In genomic region chr9:128233817-128234406, GRCh38 we compare ENCODE assay signal across 22 cellular contexts. TPM values are rescaled to one million over a fixed set of nuclear protein-coding genes. Genes with fewer than 3 reads are reported as not detected.
A peak's percentile ranks its signal among the peaks of the same experiment; 100 is the strongest.
DNase-seq lines count a peak whose midpoint lies in the region; ATAC-seq, FAIRE-seq and TF ChIP-seq lines count a peak whose summit lies in the region.
"Had no signal": no experiment of that assay in that cellular context is flagged by ENCODE, and none has a peak within 500 bp of the region (broad histone marks: within the 10 kb centered on the region; RNA-seq: fewer than 3 reads in every experiment).

No MANE protein-coding gene starts in this region.

- dilution Hi-C loops in IMR-90 (cut with HindIII; ENCODE audit: low sequenced_read_pairs, unreplicated experiment): no loop called here

- no peak for TF ChIP-seq RAD21 in IMR-90 (IDR thresholded peaks at IDR 0.05; ENCODE audit: low read length)
- TF ChIP-seq RAD21 in HepG2 (CRISPR knock-in tag; IDR thresholded peaks at IDR 0.05): no peak

- H2BK5ac ChIP-seq in IMR-90 (ENCODE audit: low read depth, low read length, poor library complexity, severe bottlenecking): no peak overlapping the region

- H4K20me1 ChIP-seq in BLaER1 treated with 17β-estradiol and CSF1 and Interleukin-3, amounts not matched to agents 10 nM and 100 nM: no peaks in the 10 kb centered on the region
- H4K20me1 ChIP-seq in IMR-90 (ENCODE audit: insufficient read depth, low read length) (no peaks in the 10 kb centered on the region), HepG2 (ENCODE audit: insufficient read depth, low read length) (no peaks in the 10 kb centered on the region)

- no peak for FAIRE-seq in HepG2 (lab: Jason Lieb, UNC)
- FAIRE-seq: D721Med, G401.6, GM12878, H54 had no signal

- H3K79me1 ChIP-seq in IMR-90 (ENCODE audit: low read depth in 1 of 2, low read length in 2 of 2): no peaks in the 10 kb centered on the region

- no peaks in the 10 kb centered on the region for H3K9me3 Mint-ChIP-seq in stimulated activated naive B cell treated with anti-CD40 and anti-IgM and Interleukin-4, amounts not matched to agents 10 μg/mL and 1 μg/mL and 100 μg/mL, for 72 hours
- H3K9me3 Mint-ChIP-seq: CD4-positive, CD25-positive, alpha-beta regulatory T cell had no signal

- H3K27ac Mint-ChIP-seq in stimulated activated naive B cell treated with anti-CD40 and anti-IgM and Interleukin-4, amounts not matched to agents 10 μg/mL and 1 μg/mL and 100 μg/mL, for 72 hours: no peak overlapping the region
- H3K27ac Mint-ChIP-seq: B cell; CD4-positive, CD25-positive, alpha-beta regulatory T cell had no signal

- no peak overlapping the region for H2BK120ac ChIP-seq in IMR-90 (ENCODE audit: low read depth, low read length)

- no peak overlapping the region for H3K56ac ChIP-seq in IMR-90 (ENCODE audit: extremely low read depth, insufficient read depth, low read length)

- peak overlapping the region in 10 of 11 experiments; percentile 33 to 64 (median 52); a peak in 19 of 22 replicates for H3K4me2 ChIP-seq in BLaER1 treated with 17β-estradiol and CSF1 and Interleukin-3, amounts not matched to agents 10 nM and 100 nM
- no peak overlapping the region for H3K4me2 ChIP-seq in IMR-90 (ENCODE audit: low read depth, low read length)
- H3K4me2 ChIP-seq in HepG2 (ENCODE audit: low read depth, low read length): no peak overlapping the region

- H3K14ac ChIP-seq in IMR-90 (replicated peaks; ENCODE audit: low read depth, low read length): no peak overlapping the region

- TF ChIP-seq POLR2A in IMR-90 (IDR thresholded peaks at IDR 0.05; ENCODE audit: low read depth, low read length) (no peak), HepG2 (IDR thresholded peaks at IDR 0.05; ENCODE audit: insufficient read depth in 1 of 2, low read depth in 2 of 2, low read length in 2 of 2) (no peak), suprapubic skin (IDR thresholded peaks at IDR 0.05) (no peak)

- no peak overlapping the region for H2BK15ac ChIP-seq in IMR-90 (ENCODE audit: low read depth, low read length)

- H3K27ac ChIP-seq in BLaER1 treated with 17β-estradiol and CSF1 and Interleukin-3, amounts not matched to agents 10 nM and 100 nM: no peak overlapping the region; a peak in 1 of 22 replicates
- H3K27ac ChIP-seq in IMR-90 (ENCODE audit: insufficient read depth, low read length) (no peak overlapping the region), HepG2 (ENCODE audit: extremely low read length, insufficient read depth, low read length) (no peak overlapping the region), suprapubic skin (peak overlapping the region; percentile 66)

- no peaks in the 10 kb centered on the region for H3K36me3 Mint-ChIP-seq in stimulated activated naive B cell treated with anti-CD40 and anti-IgM and Interleukin-4, amounts not matched to agents 10 μg/mL and 1 μg/mL and 100 μg/mL, for 72 hours
- H3K36me3 Mint-ChIP-seq: CD4-positive, CD25-positive, alpha-beta regulatory T cell had no signal

- no peak overlapping the region for H3K4ac ChIP-seq in IMR-90 (ENCODE audit: low read depth, low read length)

- H3K9me3 ChIP-seq in BLaER1 treated with 17β-estradiol and CSF1 and Interleukin-3, amounts not matched to agents 10 nM and 100 nM (replicated peaks in 1 of 11): no peaks in the 10 kb centered on the region
- H3K9me3 ChIP-seq in IMR-90 (ENCODE audit: control insufficient read depth, insufficient read depth, low read length) (no peaks in the 10 kb centered on the region), HepG2 (ENCODE audit: low read length) (no peaks in the 10 kb centered on the region), suprapubic skin (no peaks in the 10 kb centered on the region)
- H3K9me3 ChIP-seq: MG63 had no signal

- H3K4me3 Mint-ChIP-seq in stimulated activated naive B cell treated with anti-CD40 and anti-IgM and Interleukin-4, amounts not matched to agents 10 μg/mL and 1 μg/mL and 100 μg/mL, for 72 hours: no peak overlapping the region
- H3K4me3 Mint-ChIP-seq: B cell; CD4-positive, CD25-positive, alpha-beta regulatory T cell had no signal

- POLR2A ChIA-PET in IMR-90 (lab: Charles Lee; ENCODE audit: unreplicated experiment): no interaction called here
- POLR2A ChIA-PET in HepG2 (lab: Yijun Ruan, JAX): no interaction called here

- DNase-seq in IMR-90: no peak
- DNase-seq in HepG2 (ENCODE audit: low spot score): no peak
- DNase-seq in suprapubic skin (ENCODE audit: low spot score in 2 of 2): no peak
- DNase-seq in NCI-H1417 (lab: John Stamatoyannopoulos, UW): no peak
- no peak for DNase-seq in NCI-H1417 treated with DMSO at 0.1 percent for 48 hours (lab: John Stamatoyannopoulos, UW)
- DNase-seq in stimulated activated naive B cell treated with anti-CD40 and anti-IgM and Interleukin-4, amounts not matched to agents 10 μg/mL and 1 μg/mL and 100 μg/mL, for 72 hours: no peak
- no peak for DNase-seq in activated T-cell treated with anti-CD3 and anti-CD28 coated beads, Interleukin-2, amount 50 U/mL, for 1 hour
- DNase-seq: CD4-positive, CD25-positive, alpha-beta regulatory T cell; KG1; MG63; NCI-H1105 treated with DMSO at 0.1 percent for 48 hours; NCI-H1694; NCI-H2029 treated with DMSO at 0.1 percent for 48 hours; NCI-H69; RPMI8226; SHP77 treated with DMSO at 0.1 percent for 48 hours had no signal

- peaks cover 0 to 17% (median 14%) of the 10 kb centered on the region in 10 experiments; a peak in 17 of 20 replicates for H3K4me1 ChIP-seq in BLaER1 treated with 17β-estradiol and CSF1 and Interleukin-3, amounts not matched to agents 10 nM and 100 nM
- no peaks in the 10 kb centered on the region for H3K4me1 ChIP-seq in IMR-90 (ENCODE audit: control insufficient read depth, insufficient read depth, low read length)
- no peaks in the 10 kb centered on the region for H3K4me1 ChIP-seq in HepG2 (ENCODE audit: insufficient read depth, low read length)
- peaks cover 6% of the 10 kb centered on the region for H3K4me1 ChIP-seq in suprapubic skin

- in situ Hi-C loops in IMR-90 (cut with MboI; ENCODE audit: low sequenced_read_pairs): no loop called here
- in situ Hi-C loops in HepG2 (cut with HindIII; ENCODE audit: extremely low pct_ligation_motif_present, low pct_unique_long_range_greater_than_20kb): no loop called here

- H4K5ac ChIP-seq in IMR-90 (ENCODE audit: low read depth, low read length): no peak overlapping the region

- H3K9me1 ChIP-seq in IMR-90 (ENCODE audit: insufficient read depth, low read length): no peaks in the 10 kb centered on the region

- TF ChIP-seq CTCF in IMR-90 (conservative IDR thresholded peaks at IDR 0.05; ENCODE audit: low read depth, low read length) (no peak), HepG2 (CRISPR knock-in tag; IDR thresholded peaks at IDR 0.05) (no peak), suprapubic skin (IDR thresholded peaks at IDR 0.05) (no peak)

- BruUV-seq in IMR-90 (replicated peaks; lab: Mats Ljungman, UMichigan) (no TSS peak), HepG2 (replicated peaks; lab: Mats Ljungman, UMichigan) (no TSS peak)

- no peak overlapping the region for H2AFZ ChIP-seq in IMR-90 (replicated peaks; ENCODE audit: low read length, poor library complexity)
- no peak overlapping the region for H2AFZ ChIP-seq in HepG2 (ENCODE audit: low read length)

- peaks cover 5 to 7% of the 10 kb centered on the region in 2 donors for H3K27me3 Mint-ChIP-seq in stimulated activated naive B cell treated with anti-CD40 and anti-IgM and Interleukin-4, amounts not matched to agents 10 μg/mL and 1 μg/mL and 100 μg/mL, for 72 hours

- intact Hi-C loops in IMR-90 (cut with micrococcal nuclease) (no loop called here), HepG2 (cut with micrococcal nuclease; ENCODE audit: unreplicated experiment) (no loop called here)

- CTCF ChIA-PET in IMR-90 (lab: Yijun Ruan, JAX): no interaction called here
- CTCF ChIA-PET in HepG2 (lab: Yijun Ruan, JAX; ENCODE audit: low intra/inter-chr PET ratio, low total read pairs): no interaction called here

- TF ChIP-seq EP300 in HepG2 (IDR thresholded peaks at IDR 0.05; ENCODE audit: low read depth in 2 of 2, low read length in 2 of 2) (no peak), HepG2 (CRISPR knock-in tag; IDR thresholded peaks at IDR 0.05; ENCODE audit: borderline replicate concordance) (no peak), suprapubic skin (IDR thresholded peaks at IDR 0.05) (no peak)

- H3K4me1 Mint-ChIP-seq in stimulated activated naive B cell treated with anti-CD40 and anti-IgM and Interleukin-4, amounts not matched to agents 10 μg/mL and 1 μg/mL and 100 μg/mL, for 72 hours: no peaks in the 10 kb centered on the region
- H3K4me1 Mint-ChIP-seq: B cell; CD4-positive, CD25-positive, alpha-beta regulatory T cell had no signal

- no peak overlapping the region for H2AK5ac ChIP-seq in IMR-90 (ENCODE audit: low read depth, low read length)

- H3K23ac ChIP-seq in IMR-90 (ENCODE audit: low read depth, low read length): no peak overlapping the region

- no peak overlapping the region for H4K8ac ChIP-seq in IMR-90 (ENCODE audit: low read depth in 2 of 2, low read length in 2 of 2)

- ATAC-seq in IMR-90 (ENCODE audit: low read depth): no peak
- ATAC-seq in HepG2: peak; percentile 30; the same call in 2 of the 3 replicates
- ATAC-seq in stimulated activated naive B cell treated with anti-CD40 and anti-IgM and Interleukin-4, amounts not matched to agents 10 μg/mL and 1 μg/mL and 100 μg/mL, for 72 hours (replicated peaks): no peak
- ATAC-seq: GM12878 had no signal

- H4K91ac ChIP-seq in IMR-90 (ENCODE audit: insufficient read depth, low read depth, low read length): no peak overlapping the region

- no peak overlapping the region for H3K18ac ChIP-seq in IMR-90 (ENCODE audit: low read depth, low read length)

- no peak overlapping the region for H2BK20ac ChIP-seq in IMR-90 (ENCODE audit: low read depth, low read length)

- no peaks in the 10 kb centered on the region for H3K27me3 ChIP-seq in BLaER1 treated with 17β-estradiol and CSF1 and Interleukin-3, amounts not matched to agents 10 nM and 100 nM
- H3K27me3 ChIP-seq in IMR-90 (ENCODE audit: control insufficient read depth, insufficient read depth, low read length) (no peaks in the 10 kb centered on the region), HepG2 (ENCODE audit: control insufficient read depth in 1 of 2, insufficient read depth in 2 of 2, low read length in 2 of 2) (peaks cover 5 to 30% of the 10 kb centered on the region in 2 experiments; a peak in 3 of 5 replicates), suprapubic skin (no peaks in the 10 kb centered on the region)
- H3K27me3 ChIP-seq: MG63 had no signal

- WGBS in IMR-90 (ENCODE audit: extremely low coverage in 2 of 2, insufficient read length in 1 of 2), 2 experiments: 92% methylated on average over 20 of the region's 28 CpGs; no CpG with 5 or more reads in 1 of the 2 experiments
- WGBS in HepG2 (ENCODE audit: low lambda C conversion rate): 62% methylated on average over 22 of the region's 28 CpGs
- 89% methylated on average over 27 of the region's 28 CpGs for WGBS in suprapubic skin

- no peaks in the 10 kb centered on the region for H3K36me3 ChIP-seq in BLaER1 treated with 17β-estradiol and CSF1 and Interleukin-3, amounts not matched to agents 10 nM and 100 nM
- H3K36me3 ChIP-seq in IMR-90 (ENCODE audit: control insufficient read depth, insufficient read depth, low read length) (no peaks in the 10 kb centered on the region), HepG2 (replicated peaks in 1 of 2; ENCODE audit: control insufficient read depth in 1 of 2, insufficient read depth in 2 of 2, low read length in 2 of 2) (no peaks in the 10 kb centered on the region), suprapubic skin (no peaks in the 10 kb centered on the region)
- H3K36me3 ChIP-seq: MG63 had no signal

- H3K9ac ChIP-seq in BLaER1 treated with 17β-estradiol and CSF1 and Interleukin-3, amounts not matched to agents 10 nM and 100 nM: no peak overlapping the region
- H3K9ac ChIP-seq in IMR-90 (ENCODE audit: low read depth, low read length): no peak overlapping the region
- no peak overlapping the region for H3K9ac ChIP-seq in HepG2 (ENCODE audit: insufficient read depth, low read depth, low read length)

- no peaks in the 10 kb centered on the region for H3K79me2 ChIP-seq in HepG2 (ENCODE audit: insufficient read depth, low read length)

- no peak overlapping the region for H3K4me3 ChIP-seq in BLaER1 treated with 17β-estradiol and CSF1 and Interleukin-3, amounts not matched to agents 10 nM and 100 nM
- H3K4me3 ChIP-seq in IMR-90 (ENCODE audit: insufficient read depth, low read depth, low read length) (no peak overlapping the region), HepG2 (replicated peaks in 1 of 3; ENCODE audit: insufficient read depth in 1 of 3, low read depth in 2 of 3, low read length in 3 of 3) (no peak overlapping the region), suprapubic skin (no peak overlapping the region)
- H3K4me3 ChIP-seq: GM12878, MG63 had no signal

- H2AK9ac ChIP-seq in IMR-90 (replicated peaks; ENCODE audit: low read depth, low read length, poor library complexity): peak overlapping the region; percentile 28

RNA-seq across cellular contexts. Expression of gene DNM1, which starts 30.7 kb away (rescaled TPM):
- total RNA-seq in IMR-90 (2012; rRNA removed): 11.4 and 13.6 TPM in 2 replicates
- polyA plus RNA-seq in IMR-90 (2012; rRNA removed): 17.7 and 19.3 TPM in 2 replicates
- polyA plus RNA-seq in IMR-90 (2012; cell fraction: cytosol; rRNA removed): 7.8 and 11.0 TPM in 2 replicates
- 110 and 165 TPM in 2 replicates for polyA plus RNA-seq in IMR-90 (2012; cell fraction: nucleus; rRNA removed; ENCODE audit: low replicate concordance)
- total RNA-seq in HepG2 (2016; rRNA removed; fragmentation: Illumina TruSeq; extraction: Trizol): 0.13 and 0.15 TPM in 2 replicates
- 0.10 TPM in 1 of 2 replicates, not detected in the other for total RNA-seq in HepG2 (2016; cell fraction: cytosol; rRNA removed; fragmentation: Illumina TruSeq; extraction: Trizol; ENCODE audit: low read depth)
- 0.15 TPM in 1 of 2 replicates, not detected in the other for total RNA-seq in HepG2 (2016; cell fraction: insoluble cytoplasmic fraction; rRNA removed; fragmentation: Illumina TruSeq; extraction: Trizol)
- 0.21 TPM in 1 of 2 replicates, not detected in the other for total RNA-seq in HepG2 (2016; cell fraction: membrane; rRNA removed; fragmentation: Illumina TruSeq; extraction: Trizol)
- 0.22 and 0.38 TPM in 2 replicates for total RNA-seq in HepG2 (2016; cell fraction: nucleus; rRNA removed; fragmentation: Illumina TruSeq; extraction: Trizol)
- polyA plus RNA-seq in HepG2 (2011; rRNA removed): 0.58 and 0.91 TPM in 2 replicates
- 0.10 and 0.23 TPM in 2 replicates for polyA plus RNA-seq in HepG2 (2011; cell fraction: cytosol; rRNA removed)
- polyA plus RNA-seq in HepG2 (2011; cell fraction: nucleus; rRNA removed): 5.5 and 6.4 TPM in 2 replicates
- polyA plus RNA-seq in HepG2 (2012): 1.1 and 1.8 TPM in 2 replicates
- 0.06 and 2.2 TPM in 2 replicates for polyA plus RNA-seq in HepG2 (2016; cell fraction: cytosol; fragmentation: Illumina TruSeq; extraction: Trizol; ENCODE audit: low read depth)
- polyA plus RNA-seq in HepG2 (2016; cell fraction: insoluble cytoplasmic fraction; fragmentation: Illumina TruSeq; extraction: Trizol; ENCODE audit: low read depth): 0.17 and 0.45 TPM in 2 replicates
- 0.13 TPM in 1 of 2 replicates, not detected in the other for polyA plus RNA-seq in HepG2 (2016; cell fraction: membrane; fragmentation: Illumina TruSeq; extraction: Trizol; ENCODE audit: low read depth)
- polyA plus RNA-seq in HepG2 (2016; cell fraction: nucleus; fragmentation: Illumina TruSeq; extraction: Trizol; ENCODE audit: insufficient read depth, low read depth): 0.47 and 1.9 TPM in 2 replicates
- polyA minus RNA-seq in HepG2 (2011; rRNA and poly(A)+ RNA removed; ENCODE audit: low replicate concordance): 2.0 and 4.0 TPM in 2 replicates
- 0.69 TPM in 1 of 2 replicates, not detected in the other for polyA minus RNA-seq in HepG2 (2011; cell fraction: cytosol; rRNA and poly(A)+ RNA removed)
- 5.0 and 6.2 TPM in 2 replicates for polyA minus RNA-seq in HepG2 (2011; cell fraction: nucleus; rRNA and poly(A)+ RNA removed)
- total RNA-seq in suprapubic skin: 10 to 100 TPM in 2 of 4 donors, 1 to 10 TPM in 2; 4.3 to 18.9 (median 10.1) TPM
- polyA plus RNA-seq: CD4-positive, CD25-positive, alpha-beta regulatory T cell had no signal

RNA-seq across cellular contexts. Expression of gene GOLGA2, which starts 41.9 kb away (rescaled TPM):
- total RNA-seq in IMR-90 (2012; rRNA removed) (118 TPM in 2 replicates), HepG2 (2016; rRNA removed; fragmentation: Illumina TruSeq; extraction: Trizol) (35.4 and 45.8 TPM in 2 replicates), suprapubic skin (100 to 1,000 TPM in 2 of 4 donors, 10 to 100 TPM in 2; 83.5 to 131 (median 99.0) TPM)
- polyA plus RNA-seq in IMR-90 (2012; rRNA removed) (124 and 146 TPM in 2 replicates), HepG2 (2011; rRNA removed) (43.0 and 45.3 TPM in 2 replicates)
- polyA plus RNA-seq in IMR-90 (2012; cell fraction: cytosol; rRNA removed): 69.6 and 69.8 TPM in 2 replicates
- polyA plus RNA-seq in IMR-90 (2012; cell fraction: nucleus; rRNA removed; ENCODE audit: low replicate concordance): 168 and 324 TPM in 2 replicates
- 6.4 and 8.4 TPM in 2 replicates for total RNA-seq in HepG2 (2016; cell fraction: cytosol; rRNA removed; fragmentation: Illumina TruSeq; extraction: Trizol; ENCODE audit: low read depth)
- total RNA-seq in HepG2 (2016; cell fraction: insoluble cytoplasmic fraction; rRNA removed; fragmentation: Illumina TruSeq; extraction: Trizol): 31.1 and 49.9 TPM in 2 replicates
- 10.9 and 13.1 TPM in 2 replicates for total RNA-seq in HepG2 (2016; cell fraction: membrane; rRNA removed; fragmentation: Illumina TruSeq; extraction: Trizol)
- 42.8 and 46.0 TPM in 2 replicates for total RNA-seq in HepG2 (2016; cell fraction: nucleus; rRNA removed; fragmentation: Illumina TruSeq; extraction: Trizol)
- polyA plus RNA-seq in HepG2 (2011; cell fraction: cytosol; rRNA removed): 21.2 and 23.8 TPM in 2 replicates
- 61.8 and 75.6 TPM in 2 replicates for polyA plus RNA-seq in HepG2 (2011; cell fraction: nucleus; rRNA removed)
- polyA plus RNA-seq in HepG2 (2012): 38.1 and 47.2 TPM in 2 replicates
- polyA plus RNA-seq in HepG2 (2016; cell fraction: cytosol; fragmentation: Illumina TruSeq; extraction: Trizol; ENCODE audit: low read depth): 2.0 and 2.7 TPM in 2 replicates
- polyA plus RNA-seq in HepG2 (2016; cell fraction: insoluble cytoplasmic fraction; fragmentation: Illumina TruSeq; extraction: Trizol; ENCODE audit: low read depth): 30.5 and 39.7 TPM in 2 replicates
- polyA plus RNA-seq in HepG2 (2016; cell fraction: membrane; fragmentation: Illumina TruSeq; extraction: Trizol; ENCODE audit: low read depth): 4.6 and 5.4 TPM in 2 replicates
- 113 and 115 TPM in 2 replicates for polyA plus RNA-seq in HepG2 (2016; cell fraction: nucleus; fragmentation: Illumina TruSeq; extraction: Trizol; ENCODE audit: insufficient read depth, low read depth)
- 35.4 and 37.7 TPM in 2 replicates for polyA minus RNA-seq in HepG2 (2011; rRNA and poly(A)+ RNA removed; ENCODE audit: low replicate concordance)
- polyA minus RNA-seq in HepG2 (2011; cell fraction: cytosol; rRNA and poly(A)+ RNA removed): 20.2 and 23.6 TPM in 2 replicates
- 62.4 and 64.2 TPM in 2 replicates for polyA minus RNA-seq in HepG2 (2011; cell fraction: nucleus; rRNA and poly(A)+ RNA removed)

RNA-seq across cellular contexts. Expression of gene SWI5, which starts 42.2 kb away (rescaled TPM):
- 37.5 and 38.9 TPM in 2 replicates for total RNA-seq in IMR-90 (2012; rRNA removed)
- polyA plus RNA-seq in IMR-90 (2012; rRNA removed): 93.5 and 99.7 TPM in 2 replicates
- polyA plus RNA-seq in IMR-90 (2012; cell fraction: cytosol; rRNA removed): 67.9 and 73.4 TPM in 2 replicates
- 21.7 and 25.2 TPM in 2 replicates for polyA plus RNA-seq in IMR-90 (2012; cell fraction: nucleus; rRNA removed; ENCODE audit: low replicate concordance)
- total RNA-seq in HepG2 (2016; rRNA removed; fragmentation: Illumina TruSeq; extraction: Trizol): 39.2 and 46.5 TPM in 2 replicates
- 10.4 and 11.6 TPM in 2 replicates for total RNA-seq in HepG2 (2016; cell fraction: cytosol; rRNA removed; fragmentation: Illumina TruSeq; extraction: Trizol; ENCODE audit: low read depth)
- 42.5 and 47.8 TPM in 2 replicates for total RNA-seq in HepG2 (2016; cell fraction: insoluble cytoplasmic fraction; rRNA removed; fragmentation: Illumina TruSeq; extraction: Trizol)
- total RNA-seq in HepG2 (2016; cell fraction: membrane; rRNA removed; fragmentation: Illumina TruSeq; extraction: Trizol): 25.1 and 25.9 TPM in 2 replicates
- total RNA-seq in HepG2 (2016; cell fraction: nucleus; rRNA removed; fragmentation: Illumina TruSeq; extraction: Trizol): 15.1 and 18.1 TPM in 2 replicates
- 41.0 and 48.7 TPM in 2 replicates for polyA plus RNA-seq in HepG2 (2011; rRNA removed)
- 45.9 and 57.9 TPM in 2 replicates for polyA plus RNA-seq in HepG2 (2011; cell fraction: cytosol; rRNA removed)
- polyA plus RNA-seq in HepG2 (2011; cell fraction: nucleus; rRNA removed): 18.6 and 19.1 TPM in 2 replicates
- 22.3 and 22.7 TPM in 2 replicates for polyA plus RNA-seq in HepG2 (2012)
- polyA plus RNA-seq in HepG2 (2016; cell fraction: cytosol; fragmentation: Illumina TruSeq; extraction: Trizol; ENCODE audit: low read depth): 16.0 and 21.0 TPM in 2 replicates
- polyA plus RNA-seq in HepG2 (2016; cell fraction: insoluble cytoplasmic fraction; fragmentation: Illumina TruSeq; extraction: Trizol; ENCODE audit: low read depth): 58.7 and 61.9 TPM in 2 replicates
- polyA plus RNA-seq in HepG2 (2016; cell fraction: membrane; fragmentation: Illumina TruSeq; extraction: Trizol; ENCODE audit: low read depth): 28.9 and 29.7 TPM in 2 replicates
- polyA plus RNA-seq in HepG2 (2016; cell fraction: nucleus; fragmentation: Illumina TruSeq; extraction: Trizol; ENCODE audit: insufficient read depth, low read depth): 30.7 and 35.4 TPM in 2 replicates
- 15.4 and 63.7 TPM in 2 replicates for polyA minus RNA-seq in HepG2 (2011; rRNA and poly(A)+ RNA removed; ENCODE audit: low replicate concordance)
- 4.9 and 5.7 TPM in 2 replicates for polyA minus RNA-seq in HepG2 (2011; cell fraction: cytosol; rRNA and poly(A)+ RNA removed)
- polyA minus RNA-seq in HepG2 (2011; cell fraction: nucleus; rRNA and poly(A)+ RNA removed): 6.8 and 9.6 TPM in 2 replicates
- 10 to 100 TPM; 21.1 to 35.3 (median 22.2) TPM for total RNA-seq in suprapubic skin

RNA-seq across cellular contexts. Expression of gene CIZ1, which starts 42.5 kb away (rescaled TPM):
- total RNA-seq in IMR-90 (2012; rRNA removed): 13.8 and 20.6 TPM in 2 replicates
- polyA plus RNA-seq in IMR-90 (2012; rRNA removed): 51.9 and 54.4 TPM in 2 replicates
- polyA plus RNA-seq in IMR-90 (2012; cell fraction: cytosol; rRNA removed): 31.3 and 33.3 TPM in 2 replicates
- polyA plus RNA-seq in IMR-90 (2012; cell fraction: nucleus; rRNA removed; ENCODE audit: low replicate concordance): 104 and 121 TPM in 2 replicates
- 25.8 and 30.6 TPM in 2 replicates for total RNA-seq in HepG2 (2016; rRNA removed; fragmentation: Illumina TruSeq; extraction: Trizol)
- 36.1 and 38.7 TPM in 2 replicates for total RNA-seq in HepG2 (2016; cell fraction: cytosol; rRNA removed; fragmentation: Illumina TruSeq; extraction: Trizol; ENCODE audit: low read depth)
- 18.6 and 29.5 TPM in 2 replicates for total RNA-seq in HepG2 (2016; cell fraction: insoluble cytoplasmic fraction; rRNA removed; fragmentation: Illumina TruSeq; extraction: Trizol)
- 57.5 and 63.8 TPM in 2 replicates for total RNA-seq in HepG2 (2016; cell fraction: membrane; rRNA removed; fragmentation: Illumina TruSeq; extraction: Trizol)
- 29.5 and 33.7 TPM in 2 replicates for total RNA-seq in HepG2 (2016; cell fraction: nucleus; rRNA removed; fragmentation: Illumina TruSeq; extraction: Trizol)
- polyA plus RNA-seq in HepG2 (2011; rRNA removed): 50.3 and 54.7 TPM in 2 replicates
- 20.5 and 28.3 TPM in 2 replicates for polyA plus RNA-seq in HepG2 (2011; cell fraction: cytosol; rRNA removed)
- polyA plus RNA-seq in HepG2 (2011; cell fraction: nucleus; rRNA removed): 114 and 121 TPM in 2 replicates
- 52.9 and 73.1 TPM in 2 replicates for polyA plus RNA-seq in HepG2 (2012)
- 70.7 and 77.7 TPM in 2 replicates for polyA plus RNA-seq in HepG2 (2016; cell fraction: cytosol; fragmentation: Illumina TruSeq; extraction: Trizol; ENCODE audit: low read depth)
- 39.9 and 54.4 TPM in 2 replicates for polyA plus RNA-seq in HepG2 (2016; cell fraction: insoluble cytoplasmic fraction; fragmentation: Illumina TruSeq; extraction: Trizol; ENCODE audit: low read depth)
- 97.4 and 105 TPM in 2 replicates for polyA plus RNA-seq in HepG2 (2016; cell fraction: membrane; fragmentation: Illumina TruSeq; extraction: Trizol; ENCODE audit: low read depth)
- polyA plus RNA-seq in HepG2 (2016; cell fraction: nucleus; fragmentation: Illumina TruSeq; extraction: Trizol; ENCODE audit: insufficient read depth, low read depth): 115 and 119 TPM in 2 replicates
- polyA minus RNA-seq in HepG2 (2011; rRNA and poly(A)+ RNA removed; ENCODE audit: low replicate concordance): 51.1 and 193 TPM in 2 replicates
- 20.0 and 26.1 TPM in 2 replicates for polyA minus RNA-seq in HepG2 (2011; cell fraction: cytosol; rRNA and poly(A)+ RNA removed)
- 18.0 and 23.8 TPM in 2 replicates for polyA minus RNA-seq in HepG2 (2011; cell fraction: nucleus; rRNA and poly(A)+ RNA removed)
- 100 to 1,000 TPM in 3 of 4 donors, 10 to 100 TPM in 1; 86.7 to 136 (median 115) TPM for total RNA-seq in suprapubic skin

Comparison
In these comparisons a context has a peak if more than half of its experiments do, and no peak if none do; other contexts are left out.
1. H3K4me2 ChIP-seq: peak in BLaER1 treated with 17β-estradiol and CSF1 and Interleukin-3, amounts not matched to agents 10 nM and 100 nM (10 of 11); none in IMR-90 (single experiment) and HepG2 (single experiment).